8 cellular contexts compared by ENCODE assay signal in genomic region chr2:201257941-201258665, GRCh38. TPM values are rescaled to one million over a fixed set of nuclear protein-coding genes. Genes with fewer than 3 reads are reported as not detected.
A peak's percentile ranks its signal among the peaks of the same experiment; 100 is the strongest.
DNase-seq lines count a peak whose midpoint lies in the region; ATAC-seq and TF ChIP-seq lines count a peak whose summit lies in the region.

No MANE protein-coding gene starts in this region.

- H3K4me1 Mint-ChIP-seq in Caco-2 (ENCODE audit: low read depth, unreplicated experiment): peaks cover 8% of the 10 kb centered on the region

- no peaks in the 10 kb centered on the region for H3K9me3 Mint-ChIP-seq in Caco-2 (ENCODE audit: unreplicated experiment)

- H3K4me1 ChIP-seq in Caco-2 (peaks cover 8% of the 10 kb centered on the region), adipocyte (ENCODE audit: control insufficient read depth, insufficient read depth, low read length) (peaks cover 36% of the 10 kb centered on the region), right cardiac atrium (ENCODE audit: control insufficient read depth, insufficient read depth, low read length) (peaks cover 2% of the 10 kb centered on the region), gastrocnemius medialis (peaks cover 7 to 15% of the 10 kb centered on the region in 2 donors)

- CTCF ChIA-PET in Caco-2 (lab: Charles Lee): interaction anchor here (1.2 kb wide), 1 partner anchor 25 kb away, joined by 4 read pairs; no protein-coding TSS in a partner anchor

- POLR2A ChIA-PET in Caco-2 (lab: Charles Lee): no interaction called here

- no peaks in the 10 kb centered on the region for H3K27me3 ChIP-seq in Caco-2 (replicated peaks; ENCODE audit: control insufficient read depth, insufficient read depth, low read length)
- no peaks in the 10 kb centered on the region for H3K27me3 ChIP-seq in adipocyte (replicated peaks; ENCODE audit: control insufficient read depth, insufficient read depth, low read length)
- no peaks in the 10 kb centered on the region for H3K27me3 ChIP-seq in right cardiac atrium (ENCODE audit: control insufficient read depth, insufficient read depth)
- H3K27me3 ChIP-seq in gastrocnemius medialis: no peaks in the 10 kb centered on the region

- H3K27me3 Mint-ChIP-seq in Caco-2 (ENCODE audit: insufficient read depth, unreplicated experiment): no peaks in the 10 kb centered on the region

- TSS peak; percentile 68 for BruUV-seq in Caco-2 (replicated peaks; lab: Mats Ljungman, UMichigan)

- peak overlapping the region; percentile 94 for H3K9ac ChIP-seq in adipocyte (ENCODE audit: low read length)

- H3K4me3 ChIP-seq in Caco-2 (ENCODE audit: low read depth, low read length) (peak overlapping the region; percentile 44), adipocyte (ENCODE audit: low read length) (peak overlapping the region; percentile 93), right cardiac atrium (ENCODE audit: low read length) (peak overlapping the region; percentile 96), gastrocnemius medialis (peak overlapping the region; percentile 60 to 70 (median 67))

- H3K27ac Mint-ChIP-seq in Caco-2 (ENCODE audit: unreplicated experiment): peak overlapping the region; percentile 93

- peak; percentile 63 for ATAC-seq in GM21423 (IDR thresholded peaks at IDR 0.05; ENCODE audit: unreplicated experiment)
- ATAC-seq in right cardiac atrium: peak; percentile 82 to 89
- ATAC-seq in gastrocnemius medialis: peak; percentile 84 to 88

- peak in 1 of 2 donors; percentile 7 for TF ChIP-seq POLR2A in gastrocnemius medialis (IDR thresholded peaks at IDR 0.05)

- H3K9me3 ChIP-seq in Caco-2 (no peaks in the 10 kb centered on the region), adipocyte (ENCODE audit: control insufficient read depth, low read length) (no peaks in the 10 kb centered on the region), right cardiac atrium (ENCODE audit: control insufficient read depth, low read length) (no peaks in the 10 kb centered on the region), gastrocnemius medialis (no peaks in the 10 kb centered on the region)

- in situ Hi-C loops in gastrocnemius medialis (cut with MboI; ENCODE audit: low sequenced_read_pairs in 4 of 4): no loop called here

- peak; percentile 62 to 64 for DNase-seq in Caco-2
- peak in 74 of 76 experiments; percentile 20 to 83 (median 65) for DNase-seq in HUDEP-2 (lab: John Stamatoyannopoulos, UW; ENCODE audit: unreplicated experiment in 76 of 76)
- peak; percentile 91 for DNase-seq in T follicular helper cell (ENCODE audit: low read depth)
- peak; percentile 83 for DNase-seq in adipocyte (ENCODE audit: low read depth)
- peak; percentile 76 to 83 (median 77) for DNase-seq in right cardiac atrium
- peak; percentile 19 to 49 for DNase-seq in gastrocnemius medialis
- DNase-seq in cortex of kidney (lab: John Stamatoyannopoulos, UW): no peak

- H3K4me3 Mint-ChIP-seq in Caco-2 (ENCODE audit: unreplicated experiment): peak overlapping the region; percentile 88

- no peaks in the 10 kb centered on the region for H3K36me3 ChIP-seq in Caco-2 (ENCODE audit: control insufficient read depth, insufficient read depth, low read length)
- H3K36me3 ChIP-seq in adipocyte (ENCODE audit: control insufficient read depth, insufficient read depth, low read length, severe bottlenecking): no peaks in the 10 kb centered on the region
- H3K36me3 ChIP-seq in gastrocnemius medialis: no peaks in the 10 kb centered on the region

- peak overlapping the region; percentile 97 for H3K27ac ChIP-seq in right cardiac atrium (ENCODE audit: low read length)
- H3K27ac ChIP-seq in gastrocnemius medialis: peak overlapping the region; percentile 74 to 83 (median 76)

- TF ChIP-seq CTCF in Caco-2 (IDR thresholded peaks at IDR 0.05; ENCODE audit: insufficient read depth in 1 of 2, low read depth in 1 of 2, low read length in 1 of 2, severe bottlenecking in 1 of 2, unreplicated experiment in 1 of 2) (no peak), gastrocnemius medialis (IDR thresholded peaks at IDR 0.05 in 4 of 5, conservative IDR thresholded peaks at IDR 0.05 in 1 of 5) (no peak)

- intact Hi-C loops in Caco-2 (cut with micrococcal nuclease; ENCODE audit: unreplicated experiment) (loop anchor here (1.0 to 5.0 kb wide), 3 partner anchors 22 to 104 kb away; partner anchors contain the start of gene CASP10), right cardiac atrium (cut with DNase I) (no loop called here), gastrocnemius medialis (cut with DNase I; ENCODE audit: low total_unique reads) (no loop called here)

- H3K36me3 Mint-ChIP-seq in Caco-2 (ENCODE audit: insufficient read depth, unreplicated experiment): peaks cover 9% of the 10 kb centered on the region

- 6% methylated on average over 11 of the region's 11 CpGs for WGBS in right cardiac atrium

RNA-seq across cellular contexts. Expression of gene CASP8, which starts 2.2 kb away (rescaled TPM):
- total RNA-seq in Caco-2 (2022) (32.1 and 33.4 TPM in 2 replicates), right cardiac atrium (1 to 10 TPM; 3.7 to 5.4 (median 4.7) TPM), gastrocnemius medialis (1 to 10 TPM; 2.3 to 3.5 (median 2.9) TPM)
- polyA plus RNA-seq in right cardiac atrium: 2.6 TPM

Comparison
In these comparisons a context has a peak if more than half of its experiments do, and no peak if none do; other contexts are left out.
1. H3K4me3 ChIP-seq: peak in every context shown above with its lines; median percentile 96 in right cardiac atrium; 93 in adipocyte; 67 in gastrocnemius medialis; 44 in Caco-2.